Comparison of ENCODE assay signal across 18 cellular contexts in genomic region chr4:13876151-13876550, GRCh38.
DNase-seq lines count a peak whose midpoint lies in the region; ATAC-seq lines count a peak whose summit lies in the region.
"Had no signal": no experiment of that assay in that cellular context is flagged by ENCODE, and none has a peak within 500 bp of the region (broad histone marks: within the 10 kb centered on the region; RNA-seq: fewer than 3 reads in every experiment).

No MANE protein-coding gene starts in this region.

- H3K4me2 ChIP-seq in trophoblast cell (ENCODE audit: low read length): no peak overlapping the region
- H3K4me2 ChIP-seq: BLaER1 had no signal

- no peak overlapping the region for H3K9ac ChIP-seq in SK-N-MC (ENCODE audit: insufficient read length)
- no peak overlapping the region for H3K9ac ChIP-seq in trophoblast cell (ENCODE audit: low read length)
- H3K9ac ChIP-seq: BLaER1 had no signal

- H3K27ac ChIP-seq in SK-N-MC (peak overlapping the region; percentile 84), trophoblast cell (ENCODE audit: low read depth, low read length) (no peak overlapping the region)
- H3K27ac ChIP-seq: BLaER1 had no signal

- no peaks in the 10 kb centered on the region for H3K36me3 ChIP-seq in SK-N-MC (ENCODE audit: insufficient read depth, low read length)
- H3K36me3 ChIP-seq in trophoblast cell (ENCODE audit: control insufficient read depth in 1 of 2, insufficient read depth in 2 of 2, low read length in 2 of 2): no peaks in the 10 kb centered on the region
- H3K36me3 ChIP-seq: BLaER1 had no signal

- H3K4me1 ChIP-seq in trophoblast cell (ENCODE audit: control insufficient read depth in 1 of 2, insufficient read depth in 2 of 2, low read length in 2 of 2): no peaks in the 10 kb centered on the region
- H3K4me1 ChIP-seq: BLaER1 had no signal

- no peak overlapping the region for H3K14ac ChIP-seq in trophoblast cell (ENCODE audit: low read length)

- no peak overlapping the region for H2AK5ac ChIP-seq in trophoblast cell (ENCODE audit: low read length)

- H3K23ac ChIP-seq in trophoblast cell (ENCODE audit: low read length): no peak overlapping the region

- no peak overlapping the region for H2BK120ac ChIP-seq in trophoblast cell (ENCODE audit: insufficient read depth, low read length, poor library complexity)

- H3K79me2 ChIP-seq in trophoblast cell (ENCODE audit: control insufficient read depth, insufficient read depth, low read length, poor library complexity): no peaks in the 10 kb centered on the region

- DNase-seq in SK-N-MC (ENCODE audit: low read depth, low spot score) (peak; percentile 28), iris pigment epithelial cell (ENCODE audit: low read depth) (peak; percentile 8), kidney tubule cell (ENCODE audit: low spot score) (peak; percentile 68), renal cortical epithelial cell (ENCODE audit: low read depth) (peak; percentile 95), trophoblast cell (no peak), left ventricle myocardium superior (no peak)
- DNase-seq: 8988T; CD4-positive, alpha-beta memory T cell; DMS153; DMS79; GDM1; GOT3; H7; HFFc6 had no signal

- H3K9me3 ChIP-seq in SK-N-MC (ENCODE audit: low read depth, low read length) (no peaks in the 10 kb centered on the region), trophoblast cell (ENCODE audit: insufficient read depth, low read depth, low read length) (no peaks in the 10 kb centered on the region)
- H3K9me3 ChIP-seq: BLaER1 had no signal

- no peak overlapping the region for H3K18ac ChIP-seq in trophoblast cell (ENCODE audit: low read length)

- H2AFZ ChIP-seq in trophoblast cell (ENCODE audit: insufficient read depth, low read length, poor library complexity): no peak overlapping the region

- H3K4me3 ChIP-seq in SK-N-MC: peak overlapping the region; percentile 36
- no peak overlapping the region for H3K4me3 ChIP-seq in trophoblast cell (ENCODE audit: low read depth, low read length)
- H3K4me3 ChIP-seq: BLaER1 had no signal

- ATAC-seq in HG02678 (IDR thresholded peaks at IDR 0.05; ENCODE audit: unreplicated experiment): no peak
- ATAC-seq in GM19351 (IDR thresholded peaks at IDR 0.05; ENCODE audit: unreplicated experiment): no peak
- no peak for ATAC-seq in left ventricle myocardium superior
- ATAC-seq: HCT116 had no signal

- H4K91ac ChIP-seq in trophoblast cell (ENCODE audit: low read depth, low read length): no peak overlapping the region

- H2BK12ac ChIP-seq in trophoblast cell (ENCODE audit: low read length): no peak overlapping the region

- H3K4ac ChIP-seq in trophoblast cell (ENCODE audit: low read depth, low read length): no peak overlapping the region

- intact Hi-C loops in left ventricle myocardium superior (cut with micrococcal nuclease): no loop called here

- no CpG with 5 or more reads among the region's 2 CpGs for WGBS in trophoblast cell (ENCODE audit: extremely low coverage, insufficient coverage, insufficient read length)

- no peak overlapping the region for H4K8ac ChIP-seq in trophoblast cell (ENCODE audit: low read depth, low read length)

- no peaks in the 10 kb centered on the region for H3K79me1 ChIP-seq in trophoblast cell (ENCODE audit: low read length)

- H2BK5ac ChIP-seq in trophoblast cell (ENCODE audit: low read depth, low read length, poor library complexity): no peak overlapping the region

- H3K27me3 ChIP-seq in trophoblast cell (ENCODE audit: insufficient read depth, low read length): no peaks in the 10 kb centered on the region
- H3K27me3 ChIP-seq: BLaER1 had no signal

- H4K12ac ChIP-seq in trophoblast cell (ENCODE audit: low read depth, low read length): no peak overlapping the region

Comparison
In these comparisons a context has a peak if more than half of its experiments do, and no peak if none do; other contexts are left out.
1. DNase-seq: peak in SK-N-MC (single experiment), iris pigment epithelial cell (single experiment), kidney tubule cell (single experiment) and renal cortical epithelial cell (single experiment); none in trophoblast cell (0 of 2) and left ventricle myocardium superior (single experiment).